Comparison of ENCODE assay signal across 18 cellular contexts in genomic region chr15:25469377-25469776, GRCh38. TPM values are rescaled to one million over a fixed set of nuclear protein-coding genes. Genes with fewer than 3 reads are reported as not detected.
A peak's percentile ranks its signal among the peaks of the same experiment; 100 is the strongest.
DNase-seq lines count a peak whose midpoint lies in the region; ATAC-seq and TF ChIP-seq lines count a peak whose summit lies in the region.
"Had no signal": no experiment of that assay in that cellular context is flagged by ENCODE, and none has a peak within 500 bp of the region (broad histone marks: within the 10 kb centered on the region; RNA-seq: fewer than 3 reads in every experiment).

No MANE protein-coding gene starts in this region.

- no peaks in the 10 kb centered on the region for H3K4me1 ChIP-seq in mesendoderm (ENCODE audit: control insufficient read depth, low read depth, low read length)
- H3K4me1 ChIP-seq: sigmoid colon, SJSA1 had no signal

- H2BK5ac ChIP-seq in mesendoderm (ENCODE audit: low read length): no peak overlapping the region

- CTCF ChIA-PET in CD4-positive, alpha-beta T cell (lab: Charles Lee): no interaction called here

- H3K9me3 ChIP-seq in MG63: no peaks in the 10 kb centered on the region
- no peaks in the 10 kb centered on the region for H3K9me3 ChIP-seq in CD4-positive, alpha-beta T cell (ENCODE audit: control insufficient read depth, low read length)
- H3K9me3 ChIP-seq: neutrophil, sigmoid colon, SJSA1 had no signal

- no CpG with 5 or more reads among the region's 1 CpG for WGBS in mesendoderm (ENCODE audit: extremely low coverage, insufficient coverage, low lambda C conversion rate)

- no peak overlapping the region for H4K5ac ChIP-seq in mesendoderm (ENCODE audit: low read length)

- POLR2A ChIA-PET in CD4-positive, alpha-beta T cell (lab: Charles Lee): interaction anchor here (1.6 kb wide), 1 partner anchor 30 kb away, joined by 3 read pairs; no protein-coding TSS in a partner anchor

- no peak overlapping the region for H3K23ac ChIP-seq in mesendoderm (ENCODE audit: low read length)

- no peak for TF ChIP-seq CTCF in CD4-positive, alpha-beta T cell (IDR thresholded peaks at IDR 0.05)

- H3K4me3 ChIP-seq in MG63: no peak overlapping the region
- no peak overlapping the region for H3K4me3 ChIP-seq in mesendoderm (ENCODE audit: low read length)
- H3K4me3 ChIP-seq: sigmoid colon, SJSA1 had no signal

- H3K27ac Mint-ChIP-seq in CD4-positive, alpha-beta T cell: no peak overlapping the region
- H3K27ac Mint-ChIP-seq: activated naive CD8-positive, alpha-beta T cell; CD8-positive, alpha-beta T cell; H9 had no signal

- H3K79me2 ChIP-seq in mesendoderm (ENCODE audit: control insufficient read depth, insufficient read depth, low read length): no peaks in the 10 kb centered on the region

- H2BK15ac ChIP-seq in mesendoderm (replicated peaks; ENCODE audit: low read depth): no peak overlapping the region

- H3K9me3 Mint-ChIP-seq in CD4-positive, alpha-beta T cell: peaks cover 2% of the 10 kb centered on the region
- H3K9me3 Mint-ChIP-seq: CD8-positive, alpha-beta T cell had no signal

- no peaks in the 10 kb centered on the region for H3K4me1 Mint-ChIP-seq in CD4-positive, alpha-beta T cell (ENCODE audit: low read depth)
- H3K4me1 Mint-ChIP-seq: H9 had no signal

- in situ Hi-C loops in ACHN (cut with HindIII; ENCODE audit: low pct_ligation_motif_present, low pct_unique_long_range_greater_than_20kb, low sequenced_read_pairs): no loop called here

- H3K36me3 Mint-ChIP-seq in CD4-positive, alpha-beta T cell (ENCODE audit: low read depth): no peaks in the 10 kb centered on the region
- H3K36me3 Mint-ChIP-seq: CD8-positive, alpha-beta T cell had no signal

- H3K4me3 Mint-ChIP-seq in CD4-positive, alpha-beta T cell: no peak overlapping the region
- H3K4me3 Mint-ChIP-seq: activated naive CD8-positive, alpha-beta T cell; CD8-positive, alpha-beta T cell; H9 had no signal

- H3K27me3 ChIP-seq in MG63: no peaks in the 10 kb centered on the region
- no peaks in the 10 kb centered on the region for H3K27me3 ChIP-seq in mesendoderm (ENCODE audit: insufficient read depth, low read length, poor library complexity)
- H3K27me3 ChIP-seq in CD4-positive, alpha-beta T cell (ENCODE audit: control insufficient read depth, insufficient read depth, low read length): no peaks in the 10 kb centered on the region
- H3K27me3 ChIP-seq: neutrophil, sigmoid colon, SJSA1 had no signal

- H3K18ac ChIP-seq in mesendoderm (ENCODE audit: low read length): no peak overlapping the region

- no peak overlapping the region for H3K56ac ChIP-seq in mesendoderm (ENCODE audit: low read length)

- no peak overlapping the region for H3K4ac ChIP-seq in mesendoderm (ENCODE audit: low read depth, low read length)

- intact Hi-C loops in CD4-positive, alpha-beta T cell (cut with DNase I, micrococcal nuclease): no loop called here

- H3K27me3 Mint-ChIP-seq in CD4-positive, alpha-beta T cell: peaks cover 19% of the 10 kb centered on the region

- H2BK120ac ChIP-seq in mesendoderm (ENCODE audit: low read depth, low read length): no peak overlapping the region

- ATAC-seq in CD4-positive, alpha-beta T cell (ENCODE audit: poor library complexity): no peak
- ATAC-seq: CD8-positive, alpha-beta T cell had no signal

- H4K8ac ChIP-seq in mesendoderm (ENCODE audit: low read depth, low read length): no peak overlapping the region

- no peak overlapping the region for H3K9ac ChIP-seq in mesendoderm (ENCODE audit: low read length)

- H3K36me3 ChIP-seq in MG63 (no peaks in the 10 kb centered on the region), mesendoderm (ENCODE audit: control insufficient read depth, insufficient read depth, low read length) (no peaks in the 10 kb centered on the region)
- H3K36me3 ChIP-seq: neutrophil, sigmoid colon, SJSA1 had no signal

- no peak overlapping the region for H3K4me2 ChIP-seq in mesendoderm (ENCODE audit: low read length)

- peak; percentile 4 for DNase-seq in ACHN
- DNase-seq in MG63: peak; percentile 66
- DNase-seq in cerebellar cortex (ENCODE audit: low spot score): peak; percentile 71
- peak; percentile 16 for DNase-seq in iris pigment epithelial cell (ENCODE audit: low read depth)
- DNase-seq in mesendoderm: no peak
- no peak for DNase-seq in NCI-H1105 treated with DMSO at 0.1 percent for 48 hours (lab: John Stamatoyannopoulos, UW)
- no peak for DNase-seq in T-helper 9 cell
- DNase-seq in CD4-positive, alpha-beta T cell: no peak
- DNase-seq: activated CD4-positive, alpha-beta T cell treated with anti-CD3 and anti-CD28 coated beads for 4 hours; CD8-positive, alpha-beta T cell; cerebellar nuclear complex; glutamatergic neuron; H9; sigmoid colon; trophoblast cell had no signal

- no peak overlapping the region for H2AK5ac ChIP-seq in mesendoderm (ENCODE audit: low read length)

- H3K27ac ChIP-seq in mesendoderm (ENCODE audit: low read depth, low read length): no peak overlapping the region
- no peak overlapping the region for H3K27ac ChIP-seq in CD4-positive, alpha-beta T cell (ENCODE audit: low read depth, low read length)
- H3K27ac ChIP-seq: neutrophil, sigmoid colon, SJSA1 had no signal

- no peaks in the 10 kb centered on the region for H3K79me1 ChIP-seq in mesendoderm (ENCODE audit: low read length)

RNA-seq across cellular contexts. Expression of gene UBE3A, which starts 30.6 kb away (rescaled TPM):
- 42.3 and 53.4 TPM in 2 replicates for total RNA-seq in MG63 (2014; rRNA removed; shearing (Covaris generic); ENCODE audit: low replicate concordance)
- polyA plus RNA-seq in mesendoderm (2013, experiment 1 of 2): 70.3 TPM
- polyA plus RNA-seq in mesendoderm (2013, experiment 2 of 2): 73.8 TPM
- 100 to 1,000 TPM; 124 to 126 TPM for total RNA-seq in CD4-positive, alpha-beta T cell

Comparison
In these comparisons a context has a peak if more than half of its experiments do, and no peak if none do; other contexts are left out.
1. DNase-seq: peak in ACHN (single experiment), MG63 (single experiment), cerebellar cortex (single experiment) and iris pigment epithelial cell (single experiment); none in mesendoderm (single experiment), NCI-H1105 treated with DMSO at 0.1 percent for 48 hours (single experiment), T-helper 9 cell (single experiment) and CD4-positive, alpha-beta T cell (0 of 10).